In the genomic region with DNA sequence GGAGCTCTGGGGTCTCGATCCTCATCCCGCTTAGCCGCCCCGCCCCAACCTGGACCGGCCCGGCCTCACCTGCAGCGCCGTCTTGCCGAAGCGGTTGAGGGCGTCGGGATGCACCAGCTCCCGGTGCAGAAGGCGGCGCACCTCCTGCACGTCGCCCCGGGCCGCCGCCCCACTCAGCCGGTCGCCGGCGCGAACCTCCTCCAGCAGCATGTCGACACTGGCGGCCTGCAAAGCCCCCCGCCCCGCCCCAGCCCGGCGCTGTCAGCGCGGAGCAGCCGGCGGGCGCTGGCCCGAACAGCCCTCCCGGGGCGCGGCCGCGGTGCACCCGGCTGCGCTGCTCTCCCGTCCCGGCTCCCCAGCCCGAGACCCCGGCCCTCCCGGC, we compare ENCODE assay signal across 6 cellular contexts. TPM values are rescaled to one million over a fixed set of nuclear protein-coding genes. Genes with fewer than 3 reads are reported as not detected.
DNase-seq lines count a peak whose midpoint lies in the region; ATAC-seq and TF ChIP-seq lines count a peak whose summit lies in the region.

No MANE protein-coding gene starts in this region.

- H3K9ac ChIP-seq in smooth muscle cell (ENCODE audit: low read depth) = peak overlapping the region; percentile 39

- peak overlapping the region; percentile 88 for H3K4me2 ChIP-seq in smooth muscle cell

- in situ Hi-C loops in Panc1 (cut with HindIII; ENCODE audit: low pct_unique_long_range_greater_than_20kb, low sequenced_read_pairs) = no loop called here

- H3K36me3 ChIP-seq in Panc1 (ENCODE audit: control insufficient read depth, insufficient read depth, low read length) (no peaks in the 10 kb centered on the region), smooth muscle cell (ENCODE audit: low read depth) (no peaks in the 10 kb centered on the region)

- POLR2A ChIA-PET in Panc1 (lab: Charles Lee) = no interaction called here

- peaks cover 14% of the 10 kb centered on the region for H3F3A ChIP-seq in smooth muscle cell (ENCODE audit: low read depth)

- H3K4me3 ChIP-seq in Panc1 (ENCODE audit: low read depth in 2 of 2, low read length in 2 of 2) = peak overlapping the region; percentile 60 to 69
- peak overlapping the region; percentile 81 for H3K4me3 ChIP-seq in epithelial cell of proximal tubule (ENCODE audit: low read depth, low read length)
- H3K4me3 ChIP-seq in smooth muscle cell = peak overlapping the region; percentile 75

- WGBS in smooth muscle cell (ENCODE audit: low lambda C conversion rate) = under 1% methylated on average over 40 of the region's 49 CpGs

- H3K9me3 ChIP-seq in Panc1 (ENCODE audit: control insufficient read depth, insufficient read depth, low read depth, low read length) (no peaks in the 10 kb centered on the region), smooth muscle cell (replicated peaks; ENCODE audit: low read depth) (no peaks in the 10 kb centered on the region)

- peak; percentile 34 for ATAC-seq in Panc1

- H3K4me1 ChIP-seq in Panc1 (ENCODE audit: control insufficient read depth, insufficient read depth, low read length) (peaks cover 23% of the 10 kb centered on the region), smooth muscle cell (ENCODE audit: low read depth) (peaks cover 18% of the 10 kb centered on the region)

- H2AFZ ChIP-seq in smooth muscle cell (ENCODE audit: low read depth) = no peak overlapping the region

- CTCF ChIA-PET in Panc1 (lab: Charles Lee) = interaction anchor here (0.8 kb wide), 1 partner anchor 52 kb away, joined by 4 read pairs; no protein-coding TSS in a partner anchor

- H3K27me3 ChIP-seq in Panc1 (ENCODE audit: control insufficient read depth, insufficient read depth, low read length) = no peaks in the 10 kb centered on the region
- no peaks in the 10 kb centered on the region for H3K27me3 ChIP-seq in smooth muscle cell (ENCODE audit: low read depth)

- intact Hi-C loops in Panc1 (cut with micrococcal nuclease; ENCODE audit: unreplicated experiment) = loop anchor here (5.0 kb wide), 1 partner anchor 129 kb away; no protein-coding TSS in a partner anchor

- no TSS peak for BruUV-seq in Panc1 (replicated peaks; lab: Mats Ljungman, UMichigan)

- no peak for TF ChIP-seq CTCF in Panc1 (IDR thresholded peaks at IDR 0.05)
- no peak for TF ChIP-seq CTCF in epithelial cell of proximal tubule (conservative IDR thresholded peaks at IDR 0.05; ENCODE audit: low read depth, low read length)
- TF ChIP-seq CTCF in smooth muscle cell (IDR thresholded peaks at IDR 0.05; ENCODE audit: borderline replicate concordance, insufficient read depth, poor library complexity, severe bottlenecking) = no peak

- peak overlapping the region; percentile 65; the same call in 1 of the 2 replicates for H3K27ac ChIP-seq in Panc1 (ENCODE audit: low read length)
- H3K27ac ChIP-seq in smooth muscle cell (ENCODE audit: low read depth) = no peak overlapping the region

- DNase-seq in NCI-H2227 treated with DMSO at 0.1 percent for 48 hours (lab: John Stamatoyannopoulos, UW) = peak; percentile 18
- no peak for DNase-seq in NCI-H2227 (lab: John Stamatoyannopoulos, UW; ENCODE audit: unreplicated experiment)
- DNase-seq in Panc1 (ENCODE audit: low read depth, low spot score) = no peak
- no peak for DNase-seq in epithelial cell of proximal tubule (ENCODE audit: low read depth)
- DNase-seq in smooth muscle cell (lab: John Stamatoyannopoulos, UW; ENCODE audit: unreplicated experiment) = no peak
- DNase-seq in NCI-H1694 (lab: John Stamatoyannopoulos, UW) = no peak

- peaks cover 12% of the 10 kb centered on the region for H3K79me2 ChIP-seq in smooth muscle cell (ENCODE audit: low read depth)

- H4K20me1 ChIP-seq in smooth muscle cell (ENCODE audit: low read depth) = no peaks in the 10 kb centered on the region

RNA-seq across cellular contexts. Expression of gene CDKN2D, which starts 0.3 kb away (rescaled TPM):
- 7.3 TPM for total RNA-seq in Panc1 (2021; ENCODE audit: unreplicated experiment)
- polyA plus RNA-seq in Panc1 (2012; ENCODE audit: insufficient read length) = 7.3 TPM
- 5.1 and 17.1 TPM in 2 replicates for total RNA-seq in epithelial cell of proximal tubule
- total RNA-seq in smooth muscle cell = 5.4 and 10.1 TPM in 2 replicates
- polyA plus RNA-seq in smooth muscle cell = 22.2 and 25.3 TPM in 2 replicates

RNA-seq across cellular contexts. Expression of gene KRI1, which starts 2.6 kb away (rescaled TPM):
- total RNA-seq in Panc1 (2021; ENCODE audit: unreplicated experiment) (34.5 TPM), epithelial cell of proximal tubule (16.7 and 18.2 TPM in 2 replicates), smooth muscle cell (4.9 and 7.1 TPM in 2 replicates)
- 48.0 TPM for polyA plus RNA-seq in Panc1 (2012; ENCODE audit: insufficient read length)
- polyA plus RNA-seq in smooth muscle cell = 10.1 and 18.0 TPM in 2 replicates

RNA-seq across cellular contexts. Expression of gene AP1M2, which starts 18.7 kb away (rescaled TPM):
- total RNA-seq in Panc1 (2021; ENCODE audit: unreplicated experiment) (10.1 TPM), epithelial cell of proximal tubule (39.7 and 47.2 TPM in 2 replicates), smooth muscle cell (19.8 and 37.1 TPM in 2 replicates)
- polyA plus RNA-seq in Panc1 (2012; ENCODE audit: insufficient read length) = 7.0 TPM
- 8.8 and 30.2 TPM in 2 replicates for polyA plus RNA-seq in smooth muscle cell

RNA-seq across cellular contexts. Expression of gene ATG4D, which starts 24.7 kb away (rescaled TPM):
- total RNA-seq in Panc1 (2021; ENCODE audit: unreplicated experiment) (28.0 TPM), epithelial cell of proximal tubule (31.4 and 35.9 TPM in 2 replicates), smooth muscle cell (12.9 and 13.8 TPM in 2 replicates)
- polyA plus RNA-seq in Panc1 (2012; ENCODE audit: insufficient read length) = 38.6 TPM
- 19.0 and 29.7 TPM in 2 replicates for polyA plus RNA-seq in smooth muscle cell

RNA-seq across cellular contexts. Expression of gene S1PR5, which starts 51.2 kb away (rescaled TPM):
- total RNA-seq in Panc1 (2021; ENCODE audit: unreplicated experiment) = 3.4 TPM
- 3.9 TPM for polyA plus RNA-seq in Panc1 (2012; ENCODE audit: insufficient read length)
- total RNA-seq in epithelial cell of proximal tubule = not detected in 2 replicates
- 5.3 and 6.3 TPM in 2 replicates for total RNA-seq in smooth muscle cell
- polyA plus RNA-seq in smooth muscle cell = 6.8 and 9.0 TPM in 2 replicates
